1 cellular context compared by ENCODE assay signal in genomic region chr17:76248013-76248782, GRCh38.
TF ChIP-seq lines count a peak whose summit lies in the region.

No MANE protein-coding gene starts in this region.

TF ChIP-seq in K562, 482 proteins besides CTCF, POLR2A, EP300 and RAD21 (continued from another document):
- TF ChIP-seq SNIP1 (IDR thresholded peaks at IDR 0.05; ENCODE audit: low read depth) (no peak), ETV1 (tag; conservative IDR thresholded peaks at IDR 0.05; ENCODE audit: low read depth) (no peak), KDM4B (IDR thresholded peaks at IDR 0.05; ENCODE audit: borderline replicate concordance in 2 of 2, low read depth in 1 of 2) (no peak), SIX5 (IDR thresholded peaks at IDR 0.05; ENCODE audit: borderline replicate concordance in 1 of 2, insufficient read depth in 1 of 2, low read depth in 1 of 2, low read length in 2 of 2) (no peak), ZBED1 (IDR thresholded peaks at IDR 0.05) (no peak), E2F3 (CRISPR knock-in tag; IDR thresholded peaks at IDR 0.05) (no peak), SRSF9 (IDR thresholded peaks at IDR 0.05; ENCODE audit: borderline replicate concordance, low read depth, low read length) (no peak), ESRRA (IDR thresholded peaks at IDR 0.05; ENCODE audit: borderline replicate concordance, low read depth) (no peak), ILK (tag; IDR thresholded peaks at IDR 0.05; ENCODE audit: borderline replicate concordance, low read depth) (no peak), MYBL2 (IDR thresholded peaks at IDR 0.05; ENCODE audit: low read depth) (no peak), MYBL2 (CRISPR knock-in tag; IDR thresholded peaks at IDR 0.05; ENCODE audit: borderline replicate concordance) (no peak), TSHZ1 (CRISPR knock-in tag; IDR thresholded peaks at IDR 0.05) (no peak), CBX5 (IDR thresholded peaks at IDR 0.05; ENCODE audit: borderline replicate concordance, low read depth) (no peak), THRAP3 (IDR thresholded peaks at IDR 0.05; ENCODE audit: borderline replicate concordance) (no peak), HNRNPH1 (optimal IDR thresholded peaks at IDR 0.05; ENCODE audit: low read depth, low read length) (no peak), RBBP5 (IDR thresholded peaks at IDR 0.05; ENCODE audit: borderline replicate concordance, insufficient read depth, low read length, poor library complexity, severe bottlenecking) (no peak), ZBTB7A (IDR thresholded peaks at IDR 0.05; ENCODE audit: borderline replicate concordance, control insufficient read depth, low read depth, low read length) (no peak), TRIM28 (IDR thresholded peaks at IDR 0.05) (no peak), NCOA6 (IDR thresholded peaks at IDR 0.05) (no peak), HMGXB4 (CRISPR knock-in tag; IDR thresholded peaks at IDR 0.05) (no peak), SP2 (IDR thresholded peaks at IDR 0.05; ENCODE audit: extremely low read depth, low read depth, low read length, poor library complexity, severe bottlenecking) (no peak), BRF1 (IDR thresholded peaks at IDR 0.05; ENCODE audit: borderline replicate concordance, extremely low read depth, insufficient read length) (no peak), ILF3 (IDR thresholded peaks at IDR 0.05; ENCODE audit: borderline replicate concordance) (no peak), POLR3A (IDR thresholded peaks at IDR 0.05; ENCODE audit: borderline replicate concordance, extremely low read depth, insufficient read depth, insufficient read length) (no peak), ZNF780A (CRISPR knock-in tag; IDR thresholded peaks at IDR 0.05) (no peak), DEAF1 (CRISPR knock-in tag; IDR thresholded peaks at IDR 0.05) (no peak), HES1 (IDR thresholded peaks at IDR 0.05; ENCODE audit: low read depth) (no peak), ZNF277 (CRISPR knock-in tag; IDR thresholded peaks at IDR 0.05; ENCODE audit: borderline replicate concordance) (no peak), ZKSCAN8 (CRISPR knock-in tag; IDR thresholded peaks at IDR 0.05) (no peak), HOXB6 (CRISPR knock-in tag; IDR thresholded peaks at IDR 0.05; ENCODE audit: borderline replicate concordance) (no peak), EP400 (IDR thresholded peaks at IDR 0.05) (peak; percentile 33; the same call in 1 of the 2 replicates), ZNF75A (CRISPR knock-in tag; IDR thresholded peaks at IDR 0.05) (no peak), TARDBP (IDR thresholded peaks at IDR 0.05) (no peak), BCL6 (CRISPR knock-in tag; IDR thresholded peaks at IDR 0.05) (no peak), NONO (IDR thresholded peaks at IDR 0.05; ENCODE audit: low read depth in 2 of 2, low read length in 1 of 2) (no peak), ZNF212 (CRISPR knock-in tag; IDR thresholded peaks at IDR 0.05) (no peak), RFX1 (IDR thresholded peaks at IDR 0.05) (no peak), BHLHE40 (IDR thresholded peaks at IDR 0.05; ENCODE audit: low read length) (no peak), ZNF668 (CRISPR knock-in tag; IDR thresholded peaks at IDR 0.05) (no peak), RBM22 (IDR thresholded peaks at IDR 0.05; ENCODE audit: low read depth, low read length, poor library complexity, severe bottlenecking) (no peak), HDAC1 (IDR thresholded peaks at IDR 0.05) (0 out of 4 replicates have a peak, but pooled peaks of 1 of the 2 experiments have one; percentile 22), SMARCE1 (IDR thresholded peaks at IDR 0.05) (peak; percentile 45; the same call in 1 of the 2 replicates)
- TF ChIP-seq, protein P1, sequence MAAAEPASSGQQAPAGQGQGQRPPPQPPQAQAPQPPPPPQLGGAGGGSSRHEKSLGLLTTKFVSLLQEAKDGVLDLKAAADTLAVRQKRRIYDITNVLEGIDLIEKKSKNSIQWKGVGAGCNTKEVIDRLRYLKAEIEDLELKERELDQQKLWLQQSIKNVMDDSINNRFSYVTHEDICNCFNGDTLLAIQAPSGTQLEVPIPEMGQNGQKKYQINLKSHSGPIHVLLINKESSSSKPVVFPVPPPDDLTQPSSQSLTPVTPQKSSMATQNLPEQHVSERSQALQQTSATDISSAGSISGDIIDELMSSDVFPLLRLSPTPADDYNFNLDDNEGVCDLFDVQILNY (CRISPR knock-in tag; IDR thresholded peaks at IDR 0.05), result no peak
- TF ChIP-seq, protein P2, sequence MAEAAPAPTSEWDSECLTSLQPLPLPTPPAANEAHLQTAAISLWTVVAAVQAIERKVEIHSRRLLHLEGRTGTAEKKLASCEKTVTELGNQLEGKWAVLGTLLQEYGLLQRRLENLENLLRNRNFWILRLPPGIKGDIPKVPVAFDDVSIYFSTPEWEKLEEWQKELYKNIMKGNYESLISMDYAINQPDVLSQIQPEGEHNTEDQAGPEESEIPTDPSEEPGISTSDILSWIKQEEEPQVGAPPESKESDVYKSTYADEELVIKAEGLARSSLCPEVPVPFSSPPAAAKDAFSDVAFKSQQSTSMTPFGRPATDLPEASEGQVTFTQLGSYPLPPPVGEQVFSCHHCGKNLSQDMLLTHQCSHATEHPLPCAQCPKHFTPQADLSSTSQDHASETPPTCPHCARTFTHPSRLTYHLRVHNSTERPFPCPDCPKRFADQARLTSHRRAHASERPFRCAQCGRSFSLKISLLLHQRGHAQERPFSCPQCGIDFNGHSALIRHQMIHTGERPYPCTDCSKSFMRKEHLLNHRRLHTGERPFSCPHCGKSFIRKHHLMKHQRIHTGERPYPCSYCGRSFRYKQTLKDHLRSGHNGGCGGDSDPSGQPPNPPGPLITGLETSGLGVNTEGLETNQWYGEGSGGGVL (CRISPR knock-in tag; IDR thresholded peaks at IDR 0.05), result no peak
- TF ChIP-seq, protein P3, sequence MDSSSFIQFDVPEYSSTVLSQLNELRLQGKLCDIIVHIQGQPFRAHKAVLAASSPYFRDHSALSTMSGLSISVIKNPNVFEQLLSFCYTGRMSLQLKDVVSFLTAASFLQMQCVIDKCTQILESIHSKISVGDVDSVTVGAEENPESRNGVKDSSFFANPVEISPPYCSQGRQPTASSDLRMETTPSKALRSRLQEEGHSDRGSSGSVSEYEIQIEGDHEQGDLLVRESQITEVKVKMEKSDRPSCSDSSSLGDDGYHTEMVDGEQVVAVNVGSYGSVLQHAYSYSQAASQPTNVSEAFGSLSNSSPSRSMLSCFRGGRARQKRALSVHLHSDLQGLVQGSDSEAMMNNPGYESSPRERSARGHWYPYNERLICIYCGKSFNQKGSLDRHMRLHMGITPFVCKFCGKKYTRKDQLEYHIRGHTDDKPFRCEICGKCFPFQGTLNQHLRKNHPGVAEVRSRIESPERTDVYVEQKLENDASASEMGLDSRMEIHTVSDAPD (CRISPR knock-in tag; IDR thresholded peaks at IDR 0.05), result no peak
- TF ChIP-seq, protein P4, sequence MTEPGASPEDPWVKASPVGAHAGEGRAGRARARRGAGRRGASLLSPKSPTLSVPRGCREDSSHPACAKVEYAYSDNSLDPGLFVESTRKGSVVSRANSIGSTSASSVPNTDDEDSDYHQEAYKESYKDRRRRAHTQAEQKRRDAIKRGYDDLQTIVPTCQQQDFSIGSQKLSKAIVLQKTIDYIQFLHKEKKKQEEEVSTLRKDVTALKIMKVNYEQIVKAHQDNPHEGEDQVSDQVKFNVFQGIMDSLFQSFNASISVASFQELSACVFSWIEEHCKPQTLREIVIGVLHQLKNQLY (CRISPR knock-in tag; conservative IDR thresholded peaks at IDR 0.05), result no peak
- TF ChIP-seq, protein P5, sequence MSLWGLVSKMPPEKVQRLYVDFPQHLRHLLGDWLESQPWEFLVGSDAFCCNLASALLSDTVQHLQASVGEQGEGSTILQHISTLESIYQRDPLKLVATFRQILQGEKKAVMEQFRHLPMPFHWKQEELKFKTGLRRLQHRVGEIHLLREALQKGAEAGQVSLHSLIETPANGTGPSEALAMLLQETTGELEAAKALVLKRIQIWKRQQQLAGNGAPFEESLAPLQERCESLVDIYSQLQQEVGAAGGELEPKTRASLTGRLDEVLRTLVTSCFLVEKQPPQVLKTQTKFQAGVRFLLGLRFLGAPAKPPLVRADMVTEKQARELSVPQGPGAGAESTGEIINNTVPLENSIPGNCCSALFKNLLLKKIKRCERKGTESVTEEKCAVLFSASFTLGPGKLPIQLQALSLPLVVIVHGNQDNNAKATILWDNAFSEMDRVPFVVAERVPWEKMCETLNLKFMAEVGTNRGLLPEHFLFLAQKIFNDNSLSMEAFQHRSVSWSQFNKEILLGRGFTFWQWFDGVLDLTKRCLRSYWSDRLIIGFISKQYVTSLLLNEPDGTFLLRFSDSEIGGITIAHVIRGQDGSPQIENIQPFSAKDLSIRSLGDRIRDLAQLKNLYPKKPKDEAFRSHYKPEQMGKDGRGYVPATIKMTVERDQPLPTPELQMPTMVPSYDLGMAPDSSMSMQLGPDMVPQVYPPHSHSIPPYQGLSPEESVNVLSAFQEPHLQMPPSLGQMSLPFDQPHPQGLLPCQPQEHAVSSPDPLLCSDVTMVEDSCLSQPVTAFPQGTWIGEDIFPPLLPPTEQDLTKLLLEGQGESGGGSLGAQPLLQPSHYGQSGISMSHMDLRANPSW (CRISPR knock-in tag; IDR thresholded peaks at IDR 0.05), result no peak
- TF ChIP-seq, protein P6, sequence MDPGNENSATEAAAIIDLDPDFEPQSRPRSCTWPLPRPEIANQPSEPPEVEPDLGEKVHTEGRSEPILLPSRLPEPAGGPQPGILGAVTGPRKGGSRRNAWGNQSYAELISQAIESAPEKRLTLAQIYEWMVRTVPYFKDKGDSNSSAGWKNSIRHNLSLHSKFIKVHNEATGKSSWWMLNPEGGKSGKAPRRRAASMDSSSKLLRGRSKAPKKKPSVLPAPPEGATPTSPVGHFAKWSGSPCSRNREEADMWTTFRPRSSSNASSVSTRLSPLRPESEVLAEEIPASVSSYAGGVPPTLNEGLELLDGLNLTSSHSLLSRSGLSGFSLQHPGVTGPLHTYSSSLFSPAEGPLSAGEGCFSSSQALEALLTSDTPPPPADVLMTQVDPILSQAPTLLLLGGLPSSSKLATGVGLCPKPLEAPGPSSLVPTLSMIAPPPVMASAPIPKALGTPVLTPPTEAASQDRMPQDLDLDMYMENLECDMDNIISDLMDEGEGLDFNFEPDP (CRISPR knock-in tag; IDR thresholded peaks at IDR 0.05), result no peak
